1 cellular context compared by ENCODE assay signal in genomic region chr5:175861337-175862130, GRCh38.
TF ChIP-seq lines count a peak whose summit lies in the region.

No MANE protein-coding gene starts in this region.

TF ChIP-seq in HepG2, 621 proteins besides CTCF, POLR2A, EP300 and RAD21 (continued from another document and continues in another):
- TF ChIP-seq ZBTB44 (CRISPR knock-in tag; IDR thresholded peaks at IDR 0.05), result no peak
- 0 out of 2 replicates have a peak, but pooled peaks have one; percentile 30 for TF ChIP-seq ZNF34 (CRISPR knock-in tag; IDR thresholded peaks at IDR 0.05; ENCODE audit: borderline replicate concordance)
- peak; percentile 90 for TF ChIP-seq ATF3 (CRISPR knock-in tag; IDR thresholded peaks at IDR 0.05)
- no peak for TF ChIP-seq ZNF576 (CRISPR knock-in tag; IDR thresholded peaks at IDR 0.05)
- TF ChIP-seq ZNF547 (CRISPR knock-in tag; IDR thresholded peaks at IDR 0.05), result no peak
- peak; percentile 42 to 48; a peak in 2 of 4 replicates for TF ChIP-seq HMGXB4 (CRISPR knock-in tag; IDR thresholded peaks at IDR 0.05; ENCODE audit: borderline replicate concordance in 1 of 2, low read depth in 1 of 2)
- peak; percentile 91 for TF ChIP-seq ZFX (CRISPR knock-in tag; IDR thresholded peaks at IDR 0.05; ENCODE audit: low read depth)
- TF ChIP-seq ZBTB39 (CRISPR knock-in tag; IDR thresholded peaks at IDR 0.05), result no peak
- TF ChIP-seq ZNF263 (CRISPR knock-in tag; IDR thresholded peaks at IDR 0.05), result peak; percentile 99
- peak; percentile 91 for TF ChIP-seq ZNF205 (CRISPR knock-in tag; IDR thresholded peaks at IDR 0.05)
- no peak for TF ChIP-seq SOX6 (IDR thresholded peaks at IDR 0.05)
- TF ChIP-seq SOX6 (CRISPR knock-in tag; IDR thresholded peaks at IDR 0.05), result peak; percentile 98
- TF ChIP-seq ARID5B (CRISPR knock-in tag; IDR thresholded peaks at IDR 0.05), result peak; percentile 92
- peak; percentile 88 for TF ChIP-seq ZNF687 (CRISPR knock-in tag; IDR thresholded peaks at IDR 0.05)
- TF ChIP-seq HINFP (CRISPR knock-in tag; IDR thresholded peaks at IDR 0.05; ENCODE audit: low read depth), result peak; percentile 99
- 0 out of 2 replicates have a peak, but pooled peaks have one; percentile 49 for TF ChIP-seq HMGXB3 (CRISPR knock-in tag; IDR thresholded peaks at IDR 0.05; ENCODE audit: borderline replicate concordance)
- peak; percentile 85 for TF ChIP-seq SAP130 (CRISPR knock-in tag; IDR thresholded peaks at IDR 0.05; ENCODE audit: low read depth)
- TF ChIP-seq PAXIP1 (CRISPR knock-in tag; conservative IDR thresholded peaks at IDR 0.05), result peak; percentile 94
- no peak for TF ChIP-seq HNRNPLL (IDR thresholded peaks at IDR 0.05; ENCODE audit: low read depth, low read length, poor library complexity, severe bottlenecking)
- TF ChIP-seq ZNF749 (CRISPR knock-in tag; IDR thresholded peaks at IDR 0.05; ENCODE audit: borderline replicate concordance), result 0 out of 2 replicates have a peak, but pooled peaks have one; percentile 30
- TF ChIP-seq ZBTB21 (CRISPR knock-in tag; IDR thresholded peaks at IDR 0.05), result peak; percentile 85
- TF ChIP-seq ZNF446 (CRISPR knock-in tag; IDR thresholded peaks at IDR 0.05), result 0 out of 2 replicates have a peak, but pooled peaks have one; percentile 43
- 0 out of 2 replicates have a peak, but pooled peaks have one; percentile 7 for TF ChIP-seq LCORL (IDR thresholded peaks at IDR 0.05)
- TF ChIP-seq LCORL (CRISPR knock-in tag; IDR thresholded peaks at IDR 0.05), result peak; percentile 81
- TF ChIP-seq NFKB2 (CRISPR knock-in tag; IDR thresholded peaks at IDR 0.05; ENCODE audit: borderline replicate concordance), result 0 out of 2 replicates have a peak, but pooled peaks have one; percentile 46
- TF ChIP-seq FOXC1 (CRISPR knock-in tag; IDR thresholded peaks at IDR 0.05; ENCODE audit: borderline replicate concordance), result no peak
- no peak for TF ChIP-seq ZNF383 (CRISPR knock-in tag; IDR thresholded peaks at IDR 0.05; ENCODE audit: borderline replicate concordance)
- no peak; the same call in 1 of the 2 replicates for TF ChIP-seq FOXP1 (IDR thresholded peaks at IDR 0.05)
- peak; percentile 85; the same call in 1 of the 2 replicates for TF ChIP-seq FOXP1 (CRISPR knock-in tag; IDR thresholded peaks at IDR 0.05)
- no peak; the same call in 1 of the 2 replicates for TF ChIP-seq DMAP1 (CRISPR knock-in tag; IDR thresholded peaks at IDR 0.05)
